In the genomic region with DNA sequence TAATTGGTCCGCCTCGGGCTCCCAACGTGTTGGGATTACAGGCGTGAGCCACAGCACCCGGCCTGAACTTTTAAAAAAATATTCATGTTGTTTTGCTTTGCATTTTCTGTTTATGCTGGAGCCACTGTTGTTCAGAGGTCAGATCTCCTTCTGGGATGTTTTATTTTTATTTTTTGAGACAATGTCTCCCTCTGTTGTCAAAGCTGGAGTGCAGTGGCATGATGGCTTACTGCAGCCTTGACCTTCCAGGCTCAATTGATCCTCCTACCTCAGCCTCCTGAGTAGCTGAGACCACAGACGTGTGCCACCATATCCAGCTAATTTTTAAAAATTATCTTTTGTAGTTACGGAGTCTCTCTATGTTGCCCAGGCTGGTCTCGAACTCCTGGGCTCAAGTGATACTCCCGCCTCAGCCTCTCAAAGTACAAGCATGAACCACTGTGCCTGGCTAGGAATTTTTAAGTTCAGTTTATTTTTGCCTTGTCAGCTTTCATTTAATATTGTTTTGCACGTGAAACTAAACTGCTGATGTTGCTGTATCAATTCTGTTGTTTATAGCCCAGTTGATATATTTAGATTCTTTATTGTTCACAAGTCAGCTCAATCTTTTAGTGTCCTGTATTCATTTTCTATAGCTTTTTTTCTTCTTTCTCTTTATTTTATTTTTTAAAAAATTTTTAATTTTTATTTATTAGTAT, we compare ENCODE assay signal across 24 cellular contexts. TPM values are rescaled to one million over a fixed set of nuclear protein-coding genes. Genes with fewer than 3 reads are reported as not detected.
"Had no signal": no experiment of that assay in that cellular context is flagged by ENCODE, and none has a peak within 500 bp of the region (broad histone marks: within the 10 kb centered on the region; RNA-seq: fewer than 3 reads in every experiment).

No MANE protein-coding gene starts in this region.

- H2AFZ ChIP-seq: neural progenitor cell had no signal

- DNase-seq: activated B cell treated with CpG ODN at 0.5 μM for 24 hours; activated CD4-positive, alpha-beta T cell treated with anti-CD3 and anti-CD28 coated beads for 36 hours; activated CD4-positive, alpha-beta T cell treated with anti-CD3 and anti-CD28 coated beads, Interleukin-2, amount 50 U/mL, for 4 hours; activated CD8-positive, alpha-beta memory T cell treated with anti-CD3 and anti-CD28 coated beads for 24 hours; activated CD8-positive, alpha-beta memory T cell treated with anti-CD3 and anti-CD28 coated beads, Interleukin-2, amount 50 U/mL, for 4 hours; activated T-cell treated with anti-CD3 and anti-CD28 coated beads, Interleukin-2, amount 50 U/mL, for 24 hours; aorta; caudate nucleus; dermis blood vessel endothelial cell; effector CD8-positive, alpha-beta T cell; erythroblast; foreskin melanocyte; glutamatergic neuron; hippocampal formation; kidney glomerular epithelial cell; left ventricle myocardium inferior; naive thymus-derived CD4-positive, alpha-beta T cell; sigmoid colon; stimulated activated CD4-positive, alpha-beta T cell treated with anti-CD3 and anti-CD28 coated beads, Interleukin-4, amount 100 ng/mL, for 1 hour; stimulated activated naive CD4-positive, alpha-beta T cell treated with Interleukin-2 at 50 U/mL for 16 hours; T-helper 9 cell; upper lobe of left lung had no signal

- H3K36me3 ChIP-seq: left ventricle myocardium inferior, sigmoid colon, upper lobe of left lung had no signal

- H3K4me3 ChIP-seq: left ventricle myocardium inferior, neural progenitor cell, sigmoid colon, smooth muscle cell, upper lobe of left lung had no signal

- H3K9me3 ChIP-seq: left ventricle myocardium inferior, sigmoid colon, upper lobe of left lung had no signal

- H3K9ac ChIP-seq: neural progenitor cell had no signal

- H3K4me2 ChIP-seq: neural progenitor cell, smooth muscle cell had no signal

- H3K4me1 ChIP-seq: left ventricle myocardium inferior, sigmoid colon, upper lobe of left lung had no signal

- H3K27ac ChIP-seq: left ventricle myocardium inferior, neural progenitor cell, sigmoid colon, upper lobe of left lung had no signal

- H3K27me3 ChIP-seq: neural progenitor cell, sigmoid colon, upper lobe of left lung had no signal

RNA-seq across cellular contexts. Expression of a gene that starts 13.7 kb away (rescaled TPM):
- total RNA-seq: activated B cell treated with CpG ODN at 0.5 μM for 24 hours, left ventricle myocardium inferior had no signal
